ENCODE assay signal across 30 cellular contexts in the genomic region with DNA sequence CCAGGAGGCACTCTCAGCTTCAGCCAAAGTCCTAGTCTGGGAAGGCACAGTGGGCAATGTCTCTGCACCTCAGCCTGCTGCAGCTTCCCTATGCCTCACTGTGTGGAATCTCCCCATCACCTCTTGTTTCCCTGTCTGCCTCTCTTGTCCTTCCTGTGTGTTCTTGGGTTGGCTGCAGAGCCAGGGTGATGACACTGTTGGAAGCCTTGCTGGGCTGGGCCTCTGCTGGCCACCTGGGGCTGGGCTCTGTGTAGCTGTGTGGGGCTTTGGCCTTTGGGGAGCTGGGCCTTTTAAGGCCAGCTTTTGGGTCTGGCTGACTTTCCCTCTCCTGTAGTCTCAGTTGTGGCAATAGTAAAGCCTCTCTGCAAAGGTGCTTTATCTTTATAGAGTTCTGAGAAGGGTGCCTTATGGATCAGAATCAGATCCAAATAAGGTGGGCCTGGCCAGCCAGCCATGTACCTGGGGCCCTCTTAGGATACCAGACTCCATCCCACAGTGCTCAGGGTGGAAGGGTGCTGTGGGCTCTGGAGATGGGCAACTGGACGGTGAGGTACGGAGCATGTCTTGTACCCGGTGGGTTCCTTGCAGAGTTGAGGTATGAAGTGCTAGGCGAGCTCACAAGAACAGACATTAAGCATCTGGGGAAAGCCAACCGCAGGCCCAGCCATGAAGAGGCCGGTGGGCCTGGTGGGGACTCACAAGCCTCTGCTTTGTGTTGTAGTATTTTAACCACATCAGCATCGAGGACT. TPM values are rescaled to one million over a fixed set of nuclear protein-coding genes. Genes with fewer than 3 reads are reported as not detected.
DNase-seq lines count a peak whose midpoint lies in the region; ATAC-seq, FAIRE-seq and TF ChIP-seq lines count a peak whose summit lies in the region.
"Had no signal": no experiment of that assay in that cellular context is flagged by ENCODE, and none has a peak within 500 bp of the region (broad histone marks: within the 10 kb centered on the region; RNA-seq: fewer than 3 reads in every experiment).

No MANE protein-coding gene starts in this region.

- H3K27ac ChIP-seq in BLaER1, result no peak overlapping the region
- H3K27ac ChIP-seq in K562 (ENCODE audit: extremely low read depth, low read depth, low read length), result no peak overlapping the region; the same call in 2 of the 3 replicates
- H3K27ac ChIP-seq in neuronal stem cell (replicated peaks; ENCODE audit: low read length), result no peak overlapping the region
- H3K27ac ChIP-seq: 22Rv1, body of pancreas, foreskin keratinocyte, hepatocyte, HL-60, left lung, ovary, SK-N-MC, tibial nerve had no signal

- no peak overlapping the region for H4K8ac ChIP-seq in neuronal stem cell (ENCODE audit: low read depth, low read length)

- peaks cover 92% of the 10 kb centered on the region for H4K20me1 ChIP-seq in BLaER1
- peaks cover 63% of the 10 kb centered on the region for H4K20me1 ChIP-seq in K562 (replicated peaks; ENCODE audit: control insufficient read depth, insufficient read depth, low read length)

- no peak for TF ChIP-seq CTCF in K562 (IDR thresholded peaks at IDR 0.05 in 2 of 3, conservative IDR thresholded peaks at IDR 0.05 in 1 of 3; ENCODE audit: insufficient read depth in 2 of 3, low read depth in 1 of 3, low read length in 3 of 3)

- peak overlapping the region; percentile 25 for H3K27ac Mint-ChIP-seq in activated CD4-positive, alpha-beta T cell treated with anti-CD3 and anti-CD28 coated beads for 36 hours
- H3K27ac Mint-ChIP-seq: mesothelial cell of epicardium had no signal

- no peaks in the 10 kb centered on the region for H3K4me1 ChIP-seq in BLaER1
- peaks cover 0 to 35% of the 10 kb centered on the region in 2 experiments; a peak in 2 of 5 replicates for H3K4me1 ChIP-seq in K562 (replicated peaks in 1 of 2; ENCODE audit: control insufficient read depth in 2 of 2, insufficient read depth in 2 of 2, low read length in 2 of 2)
- no peaks in the 10 kb centered on the region for H3K4me1 ChIP-seq in neuronal stem cell (ENCODE audit: control insufficient read depth in 2 of 2, insufficient read depth in 1 of 2, low read depth in 1 of 2, low read length in 2 of 2)
- H3K4me1 ChIP-seq: body of pancreas, left lung, tibial nerve had no signal

- intact Hi-C loops in activated CD4-positive, alpha-beta T cell treated with anti-CD3 and anti-CD28 coated beads for 36 hours (cut with DNase I, micrococcal nuclease), result no loop called here
- intact Hi-C loops in K562 (cut with micrococcal nuclease), result no loop called here

- no peak overlapping the region for H3K4me3 ChIP-seq in BLaER1
- no peak overlapping the region for H3K4me3 ChIP-seq in K562
- H3K4me3 ChIP-seq in neuronal stem cell (ENCODE audit: low read length in 2 of 2), result no peak overlapping the region
- H3K4me3 ChIP-seq: body of pancreas, HAP-1, hepatocyte, left lung, ovary, SK-N-MC, tibial nerve had no signal

- no peak overlapping the region for H2BK12ac ChIP-seq in neuronal stem cell (ENCODE audit: low read length)

- no peak overlapping the region for H4K91ac ChIP-seq in neuronal stem cell (ENCODE audit: low read depth, low read length, poor library complexity)

- DNase-seq in activated CD4-positive, alpha-beta T cell treated with anti-CD3 and anti-CD28 coated beads for 36 hours, result no peak
- DNase-seq in activated CD4-positive, alpha-beta T cell treated with anti-CD3 and anti-CD28 coated beads for 4 hours, result no peak
- DNase-seq in K562 (ENCODE audit: extremely low read depth in 1 of 4, low spot score in 3 of 4), result no peak
- no peak for DNase-seq in neuronal stem cell (ENCODE audit: low spot score)
- DNase-seq in HTR-8/SVneo (ENCODE audit: insufficient read length, low spot score), result no peak
- no peak for DNase-seq in SIG-M5 (lab: John Stamatoyannopoulos, UW)
- DNase-seq: activated CD4-positive, alpha-beta T cell treated with anti-CD3 and anti-CD28 coated beads, Interleukin-2, amount 50 U/mL, for 48 hours; activated naive CD8-positive, alpha-beta T cell treated with anti-CD3 and anti-CD28 coated beads, Interleukin-2, amount 10 ng/mL, durations not matched to agents 7 days and 5 days; activated T-cell treated with anti-CD3 and anti-CD28 coated beads, Interleukin-2, amount 50 U/mL, for 1 hour; body of pancreas; DMS 273 treated with DMSO at 0.1 percent for 48 hours; effector CD8-positive, alpha-beta T cell; foreskin keratinocyte; immature natural killer cell; NCI-H1092 treated with DMSO at 0.1 percent for 48 hours; NCI-H1930; ovary; stimulated activated naive CD8-positive, alpha-beta T cell treated with anti-CD3 and anti-CD28 coated beads, Interleukin-15, amount 100 ng/mL, for 72 hours had no signal

- H3K36me3 Mint-ChIP-seq in activated CD4-positive, alpha-beta T cell treated with anti-CD3 and anti-CD28 coated beads for 36 hours (ENCODE audit: low read depth), result peaks cover 34% of the 10 kb centered on the region
- H3K36me3 Mint-ChIP-seq: natural killer cell treated with Interleukin-12 subunit alpha and Interleukin-12 subunit beta and Interleukin-15 and Interleukin-18, amount 100 ng/mL, for 72 hours had no signal

- no peak overlapping the region for H2AK5ac ChIP-seq in neuronal stem cell (ENCODE audit: low read depth, low read length)

- peaks cover 20% of the 10 kb centered on the region for H3K79me1 ChIP-seq in neuronal stem cell (ENCODE audit: low read depth, low read length)

- H3K4me2 ChIP-seq in BLaER1, result no peak overlapping the region
- no peak overlapping the region for H3K4me2 ChIP-seq in K562 (ENCODE audit: insufficient read depth, low read length)
- no peak overlapping the region for H3K4me2 ChIP-seq in neuronal stem cell (ENCODE audit: insufficient read depth, low read length, poor library complexity, severe bottlenecking)
- H3K4me2 ChIP-seq: hepatocyte had no signal

- no peaks in the 10 kb centered on the region for H3K9me3 ChIP-seq in BLaER1
- no peaks in the 10 kb centered on the region for H3K9me3 ChIP-seq in K562 (replicated peaks; ENCODE audit: control insufficient read depth, insufficient read depth, low read depth, low read length)
- peaks cover 0 to 2% of the 10 kb centered on the region in 2 donors for H3K9me3 ChIP-seq in neuronal stem cell (replicated peaks in 1 of 2; ENCODE audit: control insufficient read depth in 2 of 2, insufficient read depth in 1 of 2, low read depth in 1 of 2, low read length in 2 of 2)
- H3K9me3 ChIP-seq: body of pancreas, HAP-1, left lung, ovary, tibial nerve had no signal

- no peak overlapping the region for H2AFZ ChIP-seq in K562 (ENCODE audit: low read depth, low read length)
- H2AFZ ChIP-seq in neuronal stem cell (ENCODE audit: low read length), result no peak overlapping the region
- H2AFZ ChIP-seq: hepatocyte had no signal

- no peak overlapping the region for H3K23ac ChIP-seq in neuronal stem cell (ENCODE audit: low read depth, low read length, poor library complexity)

- no peak overlapping the region for H2BK5ac ChIP-seq in neuronal stem cell (ENCODE audit: low read length)

- H3K79me2 ChIP-seq in K562 (ENCODE audit: control insufficient read depth, insufficient read depth, low read length), result peaks cover 40% of the 10 kb centered on the region

- H3K4me3 Mint-ChIP-seq in activated CD4-positive, alpha-beta T cell treated with anti-CD3 and anti-CD28 coated beads for 36 hours, result no peak overlapping the region
- H3K4me3 Mint-ChIP-seq: activated naive CD8-positive, alpha-beta T cell treated with anti-CD3 and anti-CD28 coated beads, Interleukin-2, amount 10 ng/mL, durations not matched to agents 7 days and 5 days; CD4-positive, alpha-beta memory T cell; immature natural killer cell; mesothelial cell of epicardium; natural killer cell treated with Interleukin-12 subunit alpha and Interleukin-12 subunit beta and Interleukin-15 and Interleukin-18, amount 100 ng/mL, for 72 hours; stimulated activated naive CD8-positive, alpha-beta T cell treated with anti-CD3 and anti-CD28 coated beads, Interleukin-15, amount 100 ng/mL, for 72 hours had no signal

- H3K27me3 ChIP-seq in BLaER1, result no peaks in the 10 kb centered on the region
- H3K27me3 ChIP-seq in K562 (ENCODE audit: control insufficient read depth in 2 of 2, insufficient read depth in 2 of 2, low read length in 2 of 2), result no peaks in the 10 kb centered on the region
- no peaks in the 10 kb centered on the region for H3K27me3 ChIP-seq in neuronal stem cell (ENCODE audit: control insufficient read depth in 3 of 3, insufficient read depth in 3 of 3, low read depth in 1 of 3, low read length in 3 of 3)
- H3K27me3 ChIP-seq: body of pancreas, foreskin keratinocyte, hepatocyte, left lung, ovary, tibial nerve had no signal

- FAIRE-seq in K562 (lab: Jason Lieb, UNC) (no peak), HTR-8/SVneo (lab: Jason Lieb, UNC) (no peak)

- H3K9me3 Mint-ChIP-seq in activated CD4-positive, alpha-beta T cell treated with anti-CD3 and anti-CD28 coated beads for 36 hours (ENCODE audit: low read depth), result no peaks in the 10 kb centered on the region
- H3K9me3 Mint-ChIP-seq: activated naive CD8-positive, alpha-beta T cell treated with anti-CD3 and anti-CD28 coated beads, Interleukin-2, amount 10 ng/mL, durations not matched to agents 7 days and 5 days; CD4-positive, alpha-beta memory T cell; immature natural killer cell; mesothelial cell of epicardium; natural killer cell treated with Interleukin-12 subunit alpha and Interleukin-12 subunit beta and Interleukin-15 and Interleukin-18, amount 100 ng/mL, for 72 hours; stimulated activated naive CD8-positive, alpha-beta T cell treated with anti-CD3 and anti-CD28 coated beads, Interleukin-15, amount 100 ng/mL, for 72 hours had no signal

- TF ChIP-seq RAD21 in K562 (CRISPR knock-in tag; conservative IDR thresholded peaks at IDR 0.05 in 1 of 2, IDR thresholded peaks at IDR 0.05 in 1 of 2), result no peak

- H3K4me1 Mint-ChIP-seq in activated CD4-positive, alpha-beta T cell treated with anti-CD3 and anti-CD28 coated beads for 36 hours, result peaks cover 20% of the 10 kb centered on the region
- H3K4me1 Mint-ChIP-seq: mesothelial cell of epicardium had no signal

- 95% methylated on average over 7 of the region's 7 CpGs for WGBS in K562 (ENCODE audit: insufficient coverage, low coverage, missing lambda C conversion rate)
- WGBS in neuronal stem cell (ENCODE audit: extremely low coverage in 2 of 2, insufficient read length in 2 of 2, insufficient replicate concordance in 1 of 2), 2 donors, result no CpG with 5 or more reads among the region's 7 CpGs

- no peak for ATAC-seq in activated CD4-positive, alpha-beta T cell treated with anti-CD3 and anti-CD28 coated beads for 36 hours
- ATAC-seq in K562 (no peak), HG02642 (IDR thresholded peaks at IDR 0.05; ENCODE audit: poor library complexity, unreplicated experiment) (no peak)
- ATAC-seq: body of pancreas; foreskin keratinocyte; left lung; natural killer cell treated with Interleukin-12 subunit alpha and Interleukin-12 subunit beta and Interleukin-15 and Interleukin-18, amount 100 ng/mL, for 72 hours; stimulated activated naive CD8-positive, alpha-beta T cell treated with anti-CD3 and anti-CD28 coated beads, Interleukin-15, amount 100 ng/mL, for 72 hours had no signal

- POLR2A ChIA-PET in activated CD4-positive, alpha-beta T cell treated with anti-CD3 and anti-CD28 coated beads for 36 hours (lab: Charles Lee), result no interaction called here
- POLR2A ChIA-PET in K562 (lab: Yijun Ruan, JAX), result interaction anchor here (0.8 to 20.7 kb wide), 7 partner anchors 8 to 72 kb away, joined by 3 to 513 read pairs (median 4); a partner anchor contains a TSS

- no peaks in the 10 kb centered on the region for H3K27me3 Mint-ChIP-seq in activated CD4-positive, alpha-beta T cell treated with anti-CD3 and anti-CD28 coated beads for 36 hours
- H3K27me3 Mint-ChIP-seq: activated naive CD8-positive, alpha-beta T cell treated with anti-CD3 and anti-CD28 coated beads, Interleukin-2, amount 10 ng/mL, durations not matched to agents 7 days and 5 days; CD4-positive, alpha-beta memory T cell; natural killer cell treated with Interleukin-12 subunit alpha and Interleukin-12 subunit beta and Interleukin-15 and Interleukin-18, amount 100 ng/mL, for 72 hours; stimulated activated naive CD8-positive, alpha-beta T cell treated with anti-CD3 and anti-CD28 coated beads, Interleukin-15, amount 100 ng/mL, for 72 hours had no signal

- CTCF ChIA-PET in activated CD4-positive, alpha-beta T cell treated with anti-CD3 and anti-CD28 coated beads for 36 hours (lab: Charles Lee), result interaction anchor here (0.6 to 1.5 kb wide), 4 partner anchors 10 to 23 kb away, joined by 3 read pairs; no protein-coding TSS in a partner anchor
- CTCF ChIA-PET in K562 (lab: Yijun Ruan, JAX; ENCODE audit: low intra/inter-chr PET ratio), result no interaction called here

- in situ Hi-C loops in K562 (cut with MboI), result no loop called here

- no peak overlapping the region for H3K4ac ChIP-seq in neuronal stem cell (ENCODE audit: low read length)

- H3K9ac ChIP-seq in BLaER1, result 0 out of 2 replicates have a peak overlapping the region, but pooled peaks have one; percentile 17
- peak overlapping the region in 1 of 2 experiments; percentile 83; a peak in 2 of 4 replicates for H3K9ac ChIP-seq in K562 (ENCODE audit: insufficient read depth in 1 of 2, low read depth in 2 of 2, low read length in 2 of 2)
- peak overlapping the region; percentile 18 for H3K9ac ChIP-seq in neuronal stem cell (ENCODE audit: low read depth, low read length, poor library complexity)

- H3K9me1 ChIP-seq in K562 (ENCODE audit: control insufficient read depth, insufficient read depth, low read length), result peaks cover 9% of the 10 kb centered on the region

- H3K14ac ChIP-seq in neuronal stem cell (ENCODE audit: low read length), result no peak overlapping the region

- TF ChIP-seq POLR2A in K562 (conservative IDR thresholded peaks at IDR 0.05), result no peak; the same call in 1 of the 2 replicates

- H2BK120ac ChIP-seq in neuronal stem cell (ENCODE audit: low read depth, low read length), result no peak overlapping the region

- BruUV-seq in K562 (replicated peaks; lab: Mats Ljungman, UMichigan), result no TSS peak

- no peak for TF ChIP-seq EP300 in K562 (IDR thresholded peaks at IDR 0.05; ENCODE audit: low read length)

- H3K36me3 ChIP-seq in BLaER1 (peaks cover 100% of the 10 kb centered on the region), K562 (ENCODE audit: control insufficient read depth, insufficient read depth, low read length) (peaks cover 96% of the 10 kb centered on the region), neuronal stem cell (replicated peaks in 1 of 2; ENCODE audit: control insufficient read depth in 2 of 2, insufficient read depth in 2 of 2, low read length in 2 of 2) (peaks cover 78 to 96% of the 10 kb centered on the region in 2 donors)

- H3K18ac ChIP-seq in neuronal stem cell (ENCODE audit: low read length), result no peak overlapping the region

- H2BK15ac ChIP-seq in neuronal stem cell (ENCODE audit: low read length), result no peak overlapping the region

RNA-seq across cellular contexts. Expression of a gene that starts 10.3 kb away (rescaled TPM):
- 100 to 1,000 TPM; 402 to 506 TPM for total RNA-seq in activated CD4-positive, alpha-beta T cell treated with anti-CD3 and anti-CD28 coated beads for 36 hours
- 525 and 801 TPM in 2 replicates for total RNA-seq in K562 (2011; cell fraction: chromatin; rRNA removed; ENCODE audit: low replicate concordance)
- 523 and 591 TPM in 2 replicates for total RNA-seq in K562 (2011; cell fraction: nucleolus; rRNA removed)
- total RNA-seq in K562 (2011; cell fraction: nucleoplasm; rRNA removed), result 545 and 554 TPM in 2 replicates
- total RNA-seq in K562 (2014; rRNA removed) (2,045 and 2,260 TPM in 2 replicates), K562 (2014; rRNA removed; fragmentation: Illumina TruSeq; extraction: Trizol) (1,191 and 1,409 TPM in 2 replicates), K562 (2015; rRNA removed; fragmentation: Illumina TruSeq; extraction: Trizol) (1,591 and 1,659 TPM in 2 replicates), K562 (2021) (1,289 and 1,311 TPM in 2 replicates)
- polyA plus RNA-seq in K562 (2011; rRNA removed) (1,082 and 1,351 TPM in 2 replicates), K562 (2014; fragmentation: Illumina TruSeq; extraction: Trizol) (1,518 and 1,621 TPM in 2 replicates), K562 (2014; fragmentation: Nextera tagmentation; extraction: Ambion mirVana) (100 to 1,000 TPM; 162 to 207 TPM), K562 (2014; rRNA removed) (2,237 and 2,891 TPM in 2 replicates)
- polyA plus RNA-seq in K562 (2011; cell fraction: cytosol; rRNA removed), result 950 and 1,655 TPM in 2 replicates
- polyA plus RNA-seq in K562 (2011; cell fraction: nucleus; rRNA removed), result 1,008 and 1,512 TPM in 2 replicates
- 795 and 1,074 TPM in 2 replicates for polyA plus RNA-seq in K562 (2012)
- polyA minus RNA-seq in K562 (2011; rRNA and poly(A)+ RNA removed), result 896 and 959 TPM in 2 replicates
- 618 and 835 TPM in 2 replicates for polyA minus RNA-seq in K562 (2011; cell fraction: cytosol; rRNA and poly(A)+ RNA removed)
- polyA minus RNA-seq in K562 (2011; cell fraction: nucleus; rRNA and poly(A)+ RNA removed), result 183 and 414 TPM in 2 replicates
- 496 TPM for polyA plus RNA-seq in neuronal stem cell (2013, experiment 1 of 2)
- 494 TPM for polyA plus RNA-seq in neuronal stem cell (2013, experiment 2 of 2)

RNA-seq across cellular contexts. Expression of a gene that starts 11.4 kb away (rescaled TPM):
- 10 to 100 TPM; 84.4 to 85.9 TPM for total RNA-seq in activated CD4-positive, alpha-beta T cell treated with anti-CD3 and anti-CD28 coated beads for 36 hours
- 249 and 785 TPM in 2 replicates for total RNA-seq in K562 (2011; cell fraction: chromatin; rRNA removed; ENCODE audit: low replicate concordance)
- 623 and 778 TPM in 2 replicates for total RNA-seq in K562 (2011; cell fraction: nucleolus; rRNA removed)
- total RNA-seq in K562 (2011; cell fraction: nucleoplasm; rRNA removed), result 344 and 378 TPM in 2 replicates
- total RNA-seq in K562 (2014; rRNA removed) (203 and 254 TPM in 2 replicates), K562 (2014; rRNA removed; fragmentation: Illumina TruSeq; extraction: Trizol) (31.5 and 47.4 TPM in 2 replicates), K562 (2015; rRNA removed; fragmentation: Illumina TruSeq; extraction: Trizol) (151 and 170 TPM in 2 replicates), K562 (2021) (222 and 242 TPM in 2 replicates)
- polyA plus RNA-seq in K562 (2011; rRNA removed) (102 and 189 TPM in 2 replicates), K562 (2014; fragmentation: Illumina TruSeq; extraction: Trizol) (140 and 177 TPM in 2 replicates), K562 (2014; fragmentation: Nextera tagmentation; extraction: Ambion mirVana) (1 to 10 TPM; 1.6 to 6.6 TPM), K562 (2014; rRNA removed) (258 and 265 TPM in 2 replicates)
- 155 and 253 TPM in 2 replicates for polyA plus RNA-seq in K562 (2011; cell fraction: cytosol; rRNA removed)
- polyA plus RNA-seq in K562 (2011; cell fraction: nucleus; rRNA removed), result 1,476 and 1,701 TPM in 2 replicates
- polyA plus RNA-seq in K562 (2012), result 173 and 189 TPM in 2 replicates
- 57.9 and 72.9 TPM in 2 replicates for polyA minus RNA-seq in K562 (2011; rRNA and poly(A)+ RNA removed)
- 87.3 and 128 TPM in 2 replicates for polyA minus RNA-seq in K562 (2011; cell fraction: cytosol; rRNA and poly(A)+ RNA removed)
- 286 and 369 TPM in 2 replicates for polyA minus RNA-seq in K562 (2011; cell fraction: nucleus; rRNA and poly(A)+ RNA removed)
- 21.2 TPM for polyA plus RNA-seq in neuronal stem cell (2013, experiment 1 of 2)
- 21.9 TPM for polyA plus RNA-seq in neuronal stem cell (2013, experiment 2 of 2)

RNA-seq across cellular contexts. Expression of a gene that starts 25.6 kb away (rescaled TPM):
- 10 to 100 TPM; 31.8 to 32.3 TPM for total RNA-seq in activated CD4-positive, alpha-beta T cell treated with anti-CD3 and anti-CD28 coated beads for 36 hours
- 638 and 1,105 TPM in 2 replicates for total RNA-seq in K562 (2011; cell fraction: chromatin; rRNA removed; ENCODE audit: low replicate concordance)
- 550 and 577 TPM in 2 replicates for total RNA-seq in K562 (2011; cell fraction: nucleolus; rRNA removed)
- total RNA-seq in K562 (2011; cell fraction: nucleoplasm; rRNA removed), result 502 and 511 TPM in 2 replicates
- total RNA-seq in K562 (2014; rRNA removed) (107 and 108 TPM in 2 replicates), K562 (2014; rRNA removed; fragmentation: Illumina TruSeq; extraction: Trizol) (43.7 and 49.4 TPM in 2 replicates), K562 (2015; rRNA removed; fragmentation: Illumina TruSeq; extraction: Trizol) (80.1 and 81.2 TPM in 2 replicates), K562 (2021) (116 and 119 TPM in 2 replicates)
- polyA plus RNA-seq in K562 (2011; rRNA removed) (81.8 and 155 TPM in 2 replicates), K562 (2014; fragmentation: Illumina TruSeq; extraction: Trizol) (70.4 and 75.0 TPM in 2 replicates), K562 (2014; fragmentation: Nextera tagmentation; extraction: Ambion mirVana) (1 to 10 TPM; 5.9 to 7.7 TPM), K562 (2014; rRNA removed) (135 and 144 TPM in 2 replicates)
- 51.2 and 92.7 TPM in 2 replicates for polyA plus RNA-seq in K562 (2011; cell fraction: cytosol; rRNA removed)
- 1,167 and 1,418 TPM in 2 replicates for polyA plus RNA-seq in K562 (2011; cell fraction: nucleus; rRNA removed)
- polyA plus RNA-seq in K562 (2012), result 76.7 and 85.3 TPM in 2 replicates
- 62.1 and 82.0 TPM in 2 replicates for polyA minus RNA-seq in K562 (2011; rRNA and poly(A)+ RNA removed)
- 35.2 and 46.4 TPM in 2 replicates for polyA minus RNA-seq in K562 (2011; cell fraction: cytosol; rRNA and poly(A)+ RNA removed)
- polyA minus RNA-seq in K562 (2011; cell fraction: nucleus; rRNA and poly(A)+ RNA removed), result 210 and 349 TPM in 2 replicates
- 16.3 TPM for polyA plus RNA-seq in neuronal stem cell (2013, experiment 1 of 2)
- polyA plus RNA-seq in neuronal stem cell (2013, experiment 2 of 2), result 16.3 TPM

RNA-seq across cellular contexts. Expression of a gene that starts 26.0 kb away (rescaled TPM):
- 10 to 100 TPM; 47.7 to 49.8 TPM for total RNA-seq in activated CD4-positive, alpha-beta T cell treated with anti-CD3 and anti-CD28 coated beads for 36 hours
- total RNA-seq in K562 (2011; cell fraction: chromatin; rRNA removed; ENCODE audit: low replicate concordance), result 77.3 and 229 TPM in 2 replicates
- 110 and 113 TPM in 2 replicates for total RNA-seq in K562 (2011; cell fraction: nucleolus; rRNA removed)
- 89.5 and 103 TPM in 2 replicates for total RNA-seq in K562 (2011; cell fraction: nucleoplasm; rRNA removed)
- 16.4 and 27.9 TPM in 2 replicates for total RNA-seq in K562 (2014; rRNA removed)
- total RNA-seq in K562 (2014; rRNA removed; fragmentation: Illumina TruSeq; extraction: Trizol), result 4.5 and 7.5 TPM in 2 replicates
- 9.8 and 11.3 TPM in 2 replicates for total RNA-seq in K562 (2015; rRNA removed; fragmentation: Illumina TruSeq; extraction: Trizol)
- total RNA-seq in K562 (2021), result 99.5 and 109 TPM in 2 replicates
- 21.3 and 39.4 TPM in 2 replicates for polyA plus RNA-seq in K562 (2011; rRNA removed)
- polyA plus RNA-seq in K562 (2011; cell fraction: cytosol; rRNA removed), result 30.5 and 34.1 TPM in 2 replicates
- polyA plus RNA-seq in K562 (2011; cell fraction: nucleus; rRNA removed), result 388 and 500 TPM in 2 replicates
- 47.3 and 69.3 TPM in 2 replicates for polyA plus RNA-seq in K562 (2012)
- polyA plus RNA-seq in K562 (2014; fragmentation: Illumina TruSeq; extraction: Trizol), result 34.6 and 58.2 TPM in 2 replicates
- under 1 TPM; 0.04 to 0.15 TPM for polyA plus RNA-seq in K562 (2014; fragmentation: Nextera tagmentation; extraction: Ambion mirVana)
- polyA plus RNA-seq in K562 (2014; rRNA removed), result 74.5 and 108 TPM in 2 replicates
- 5.1 and 6.4 TPM in 2 replicates for polyA minus RNA-seq in K562 (2011; rRNA and poly(A)+ RNA removed)
- polyA minus RNA-seq in K562 (2011; cell fraction: cytosol; rRNA and poly(A)+ RNA removed), result 26.3 and 42.5 TPM in 2 replicates
- polyA minus RNA-seq in K562 (2011; cell fraction: nucleus; rRNA and poly(A)+ RNA removed), result 38.9 and 55.3 TPM in 2 replicates
- polyA plus RNA-seq in neuronal stem cell (2013, experiment 1 of 2), result 44.3 TPM
- polyA plus RNA-seq in neuronal stem cell (2013, experiment 2 of 2), result 42.8 TPM

RNA-seq across cellular contexts. Expression of a gene that starts 45.2 kb away (rescaled TPM):
- not detected for total RNA-seq in activated CD4-positive, alpha-beta T cell treated with anti-CD3 and anti-CD28 coated beads for 36 hours
- not detected in 2 replicates for total RNA-seq in K562 (2011; cell fraction: chromatin; rRNA removed; ENCODE audit: low replicate concordance)
- not detected in 2 replicates for total RNA-seq in K562 (2011; cell fraction: nucleolus; rRNA removed)
- total RNA-seq in K562 (2011; cell fraction: nucleoplasm; rRNA removed), result not detected in 2 replicates
- total RNA-seq in K562 (2014; rRNA removed), result not detected in 2 replicates
- total RNA-seq in K562 (2014; rRNA removed; fragmentation: Illumina TruSeq; extraction: Trizol), result not detected in 2 replicates
- total RNA-seq in K562 (2015; rRNA removed; fragmentation: Illumina TruSeq; extraction: Trizol), result not detected in 2 replicates
- total RNA-seq in K562 (2021), result not detected in 2 replicates
- not detected in 2 replicates for polyA plus RNA-seq in K562 (2011; rRNA removed)
- not detected in 2 replicates for polyA plus RNA-seq in K562 (2011; cell fraction: cytosol; rRNA removed)
- polyA plus RNA-seq in K562 (2011; cell fraction: nucleus; rRNA removed), result not detected in 2 replicates
- 0.26 TPM in 1 of 2 replicates, not detected in the other for polyA plus RNA-seq in K562 (2012)
- not detected in 2 replicates for polyA plus RNA-seq in K562 (2014; fragmentation: Illumina TruSeq; extraction: Trizol)
- not detected for polyA plus RNA-seq in K562 (2014; fragmentation: Nextera tagmentation; extraction: Ambion mirVana)
- not detected in 2 replicates for polyA plus RNA-seq in K562 (2014; rRNA removed)
- polyA minus RNA-seq in K562 (2011; rRNA and poly(A)+ RNA removed), result not detected in 2 replicates
- not detected in 2 replicates for polyA minus RNA-seq in K562 (2011; cell fraction: cytosol; rRNA and poly(A)+ RNA removed)
- not detected in 2 replicates for polyA minus RNA-seq in K562 (2011; cell fraction: nucleus; rRNA and poly(A)+ RNA removed)
- not detected for polyA plus RNA-seq in neuronal stem cell (2013, experiment 1 of 2)
- polyA plus RNA-seq in neuronal stem cell (2013, experiment 2 of 2), result not detected
- total RNA-seq: body of pancreas; CD4-positive, alpha-beta memory T cell; foreskin keratinocyte; hepatocyte; mesothelial cell of epicardium had no signal
- polyA plus RNA-seq: CD4-positive, alpha-beta memory T cell; foreskin keratinocyte; hepatocyte had no signal
